ENCODE assay signal across 24 cellular contexts in genomic region chr11:70502677-70503076, GRCh38.
DNase-seq lines count a peak whose midpoint lies in the region; ATAC-seq, FAIRE-seq and TF ChIP-seq lines count a peak whose summit lies in the region.
"Had no signal": no experiment of that assay in that cellular context is flagged by ENCODE, and none has a peak within 500 bp of the region (broad histone marks: within the 10 kb centered on the region; RNA-seq: fewer than 3 reads in every experiment).

No MANE protein-coding gene starts in this region.

- H3K4me2 ChIP-seq in HepG2 (ENCODE audit: low read depth, low read length) (no peak overlapping the region), K562 (ENCODE audit: insufficient read depth, low read length) (no peak overlapping the region)

- H3K9me1 ChIP-seq in K562 (ENCODE audit: control insufficient read depth, insufficient read depth, low read length), result no peaks in the 10 kb centered on the region

- H3K9ac ChIP-seq in HepG2 (ENCODE audit: insufficient read depth, low read depth, low read length), result no peak overlapping the region
- H3K9ac ChIP-seq in K562 (ENCODE audit: insufficient read depth in 1 of 2, low read depth in 2 of 2, low read length in 2 of 2), result no peak overlapping the region
- H3K9ac ChIP-seq: GM23248 had no signal

- H3K79me2 ChIP-seq in HepG2 (ENCODE audit: insufficient read depth, low read length) (no peaks in the 10 kb centered on the region), K562 (ENCODE audit: control insufficient read depth, insufficient read depth, low read length) (no peaks in the 10 kb centered on the region)

- 91% methylated on average over 5 of the region's 11 CpGs for WGBS in right lobe of liver (ENCODE audit: insufficient coverage, low coverage, low lambda C conversion rate, missing lambda C conversion rate)
- WGBS in HepG2 (ENCODE audit: low lambda C conversion rate), result 94% methylated on average over 10 of the region's 11 CpGs
- 0% methylated on average over 9 of the region's 11 CpGs for WGBS in K562 (ENCODE audit: insufficient coverage, low coverage, missing lambda C conversion rate)
- 95 to 97% methylated on average over 11 of the region's 11 CpGs for WGBS in aorta, 2 donors

- ATAC-seq in right lobe of liver, result no peak
- no peak for ATAC-seq in HepG2
- ATAC-seq in K562, result no peak
- no peak for ATAC-seq in aorta (ENCODE audit: low FRiP score)
- no peak for ATAC-seq in GM21786 (IDR thresholded peaks at IDR 0.05; ENCODE audit: unreplicated experiment)
- no peak for ATAC-seq in GM21515 (IDR thresholded peaks at IDR 0.05; ENCODE audit: unreplicated experiment)
- ATAC-seq: activated CD8-positive, alpha-beta T cell treated with anti-CD3 and anti-CD28 coated beads for 36 hours; activated naive CD8-positive, alpha-beta T cell treated with anti-CD3 and anti-CD28 coated beads, Interleukin-2, amount 50 U/mL, for 24 hours; activated T-cell treated with anti-CD3 and anti-CD28 coated beads, Interleukin-2, amount 50 U/mL, for 72 hours; effector memory CD8-positive, alpha-beta T cell; SK-N-SH treated with all-trans-retinoic acid at 6 μM for 48 hours had no signal

- H3K9me3 ChIP-seq in right lobe of liver (no peaks in the 10 kb centered on the region), HepG2 (ENCODE audit: low read length) (no peaks in the 10 kb centered on the region), K562 (replicated peaks; ENCODE audit: control insufficient read depth, insufficient read depth, low read depth, low read length) (no peaks in the 10 kb centered on the region), aorta (ENCODE audit: control insufficient read depth, low read length) (no peaks in the 10 kb centered on the region)
- H3K9me3 ChIP-seq: neutrophil, suprapubic skin had no signal

- no peak overlapping the region for H3K4me3 ChIP-seq in right lobe of liver
- no peak overlapping the region for H3K4me3 ChIP-seq in HepG2 (replicated peaks in 1 of 3; ENCODE audit: insufficient read depth in 1 of 3, low read depth in 2 of 3, low read length in 3 of 3)
- no peak overlapping the region for H3K4me3 ChIP-seq in K562
- H3K4me3 ChIP-seq in aorta (ENCODE audit: low read length in 2 of 2), result no peak overlapping the region
- H3K4me3 ChIP-seq: GM23248, suprapubic skin had no signal

- peak in 2 of 3 donors; percentile 6 to 14 for DNase-seq in right lobe of liver
- DNase-seq in HepG2 (ENCODE audit: low spot score), result no peak
- DNase-seq in NCI-H345 (lab: John Stamatoyannopoulos, UW), result peak; percentile 88
- DNase-seq in K562 (ENCODE audit: extremely low read depth in 1 of 4, low spot score in 3 of 4), result no peak
- DNase-seq in aorta, result peak; percentile 40 to 41
- no peak for DNase-seq in SK-N-DZ (ENCODE audit: low spot score)
- DNase-seq: activated CD8-positive, alpha-beta T cell treated with anti-CD3 and anti-CD28 coated beads for 36 hours; activated naive CD8-positive, alpha-beta T cell treated with anti-CD3 and anti-CD28 coated beads, Interleukin-2, amount 50 U/mL, for 24 hours; activated T-cell treated with anti-CD3 and anti-CD28 coated beads, Interleukin-2, amount 50 U/mL, for 72 hours; central memory CD4-positive, alpha-beta T cell; effector memory CD8-positive, alpha-beta T cell; GM23248; KG1; midbrain; OCI-M1; stimulated activated CD4-positive, alpha-beta T cell treated with anti-CD3 and anti-CD28 coated beads, Interleukin-4, amount 100 ng/mL, for 24 hours; stimulated activated CD8-positive, alpha-beta memory T cell treated with anti-CD3 and anti-CD28 coated beads, Interleukin-4, amount 100 ng/mL, for 48 hours had no signal

- CTCF ChIA-PET in HepG2 (lab: Yijun Ruan, JAX; ENCODE audit: low intra/inter-chr PET ratio, low total read pairs), result no interaction called here
- CTCF ChIA-PET in K562 (lab: Yijun Ruan, JAX; ENCODE audit: low intra/inter-chr PET ratio), result no interaction called here

- TF ChIP-seq EP300 in HepG2 (IDR thresholded peaks at IDR 0.05; ENCODE audit: low read depth in 2 of 2, low read length in 2 of 2) (no peak), HepG2 (CRISPR knock-in tag; IDR thresholded peaks at IDR 0.05; ENCODE audit: borderline replicate concordance) (no peak), K562 (IDR thresholded peaks at IDR 0.05; ENCODE audit: low read length) (no peak)

- H2AFZ ChIP-seq in HepG2 (ENCODE audit: low read length) (no peak overlapping the region), K562 (ENCODE audit: low read depth, low read length) (no peak overlapping the region)
- H2AFZ ChIP-seq: GM23248 had no signal

- H3K27ac ChIP-seq in right lobe of liver (no peak overlapping the region), HepG2 (ENCODE audit: extremely low read length, insufficient read depth, low read length) (no peak overlapping the region), K562 (ENCODE audit: extremely low read depth, low read depth, low read length) (no peak overlapping the region), aorta (ENCODE audit: low read depth in 1 of 2, low read length in 2 of 2) (no peak overlapping the region)
- H3K27ac ChIP-seq: GM23248, neutrophil, suprapubic skin had no signal

- BruUV-seq in HepG2 (replicated peaks; lab: Mats Ljungman, UMichigan), result no TSS peak
- BruUV-seq in K562 (replicated peaks; lab: Mats Ljungman, UMichigan), result no TSS peak

- intact Hi-C loops in right lobe of liver (cut with DNase I) (no loop called here), HepG2 (cut with micrococcal nuclease; ENCODE audit: unreplicated experiment) (no loop called here), K562 (cut with micrococcal nuclease) (no loop called here), aorta (cut with DNase I) (no loop called here)

- no peaks in the 10 kb centered on the region for H3K4me1 ChIP-seq in right lobe of liver
- no peaks in the 10 kb centered on the region for H3K4me1 ChIP-seq in HepG2 (ENCODE audit: insufficient read depth, low read length)
- peaks cover 0 to 3% of the 10 kb centered on the region in 2 experiments; a peak in 1 of 5 replicates for H3K4me1 ChIP-seq in K562 (replicated peaks in 1 of 2; ENCODE audit: control insufficient read depth in 2 of 2, insufficient read depth in 2 of 2, low read length in 2 of 2)
- H3K4me1 ChIP-seq in aorta (ENCODE audit: control insufficient read depth in 1 of 2, insufficient read depth in 2 of 2, low read length in 2 of 2), result no peaks in the 10 kb centered on the region
- H3K4me1 ChIP-seq: suprapubic skin had no signal

- in situ Hi-C loops in HepG2 (cut with HindIII; ENCODE audit: extremely low pct_ligation_motif_present, low pct_unique_long_range_greater_than_20kb) (no loop called here), K562 (cut with MboI) (loop anchor here (25.0 kb wide), 1 partner anchor 560 kb away; no protein-coding TSS in a partner anchor)

- no peak for TF ChIP-seq RAD21 in HepG2 (CRISPR knock-in tag; IDR thresholded peaks at IDR 0.05)
- TF ChIP-seq RAD21 in K562 (CRISPR knock-in tag; conservative IDR thresholded peaks at IDR 0.05 in 1 of 2, IDR thresholded peaks at IDR 0.05 in 1 of 2), result no peak

- TF ChIP-seq CTCF in right lobe of liver (IDR thresholded peaks at IDR 0.05) (no peak), HepG2 (CRISPR knock-in tag; IDR thresholded peaks at IDR 0.05) (no peak), K562 (IDR thresholded peaks at IDR 0.05 in 2 of 3, conservative IDR thresholded peaks at IDR 0.05 in 1 of 3; ENCODE audit: insufficient read depth in 2 of 3, low read depth in 1 of 3, low read length in 3 of 3) (no peak)

- no peak for FAIRE-seq in HepG2 (lab: Jason Lieb, UNC)
- FAIRE-seq in K562 (lab: Jason Lieb, UNC), result no peak
- FAIRE-seq: keratinocyte, TTC549 had no signal

- no peak for TF ChIP-seq POLR2A in right lobe of liver (IDR thresholded peaks at IDR 0.05)
- TF ChIP-seq POLR2A in HepG2 (IDR thresholded peaks at IDR 0.05; ENCODE audit: insufficient read depth in 1 of 2, low read depth in 2 of 2, low read length in 2 of 2), result no peak
- TF ChIP-seq POLR2A in K562 (conservative IDR thresholded peaks at IDR 0.05), result no peak

- no peaks in the 10 kb centered on the region for H3K36me3 ChIP-seq in right lobe of liver
- peaks cover 6 to 32% of the 10 kb centered on the region in 2 experiments; a peak in 4 of 5 replicates for H3K36me3 ChIP-seq in HepG2 (replicated peaks in 1 of 2; ENCODE audit: control insufficient read depth in 1 of 2, insufficient read depth in 2 of 2, low read length in 2 of 2)
- H3K36me3 ChIP-seq in K562 (ENCODE audit: control insufficient read depth, insufficient read depth, low read length), result no peaks in the 10 kb centered on the region
- no peaks in the 10 kb centered on the region for H3K36me3 ChIP-seq in aorta (ENCODE audit: control insufficient read depth in 1 of 2, insufficient read depth in 2 of 2, low read length in 1 of 2)
- H3K36me3 ChIP-seq: neutrophil, suprapubic skin had no signal

- H4K20me1 ChIP-seq in HepG2 (ENCODE audit: insufficient read depth, low read length), result 0 out of 2 replicates have a peak, but pooled peaks cover under 1% of the 10 kb centered on the region
- peaks cover 6% of the 10 kb centered on the region; the same call in 1 of the 2 replicates for H4K20me1 ChIP-seq in K562 (replicated peaks; ENCODE audit: control insufficient read depth, insufficient read depth, low read length)

- POLR2A ChIA-PET in HepG2 (lab: Yijun Ruan, JAX), result no interaction called here
- POLR2A ChIA-PET in K562 (lab: Yijun Ruan, JAX), result no interaction called here

- H3K27me3 ChIP-seq in right lobe of liver (no peaks in the 10 kb centered on the region), HepG2 (ENCODE audit: control insufficient read depth in 1 of 2, insufficient read depth in 2 of 2, low read length in 2 of 2) (no peaks in the 10 kb centered on the region), K562 (ENCODE audit: control insufficient read depth in 2 of 2, insufficient read depth in 2 of 2, low read length in 2 of 2) (peaks cover 32 to 96% of the 10 kb centered on the region in 2 experiments; a peak in 4 of 5 replicates), aorta (ENCODE audit: control insufficient read depth in 1 of 2, insufficient read depth in 2 of 2, low read length in 1 of 2) (no peaks in the 10 kb centered on the region)
- H3K27me3 ChIP-seq: neutrophil, suprapubic skin had no signal

TF ChIP-seq in K562, 482 proteins besides CTCF, POLR2A, EP300 and RAD21:
- TF ChIP-seq PHF20 (IDR thresholded peaks at IDR 0.05; ENCODE audit: partially characterized antibody) (no peak), NFIC (IDR thresholded peaks at IDR 0.05) (peak; percentile 18; the same call in 1 of the 2 replicates), L3MBTL2 (IDR thresholded peaks at IDR 0.05) (no peak)

Comparison
In these comparisons a context has a peak if more than half of its experiments do, and no peak if none do; other contexts are left out.
1. DNase-seq: peak in right lobe of liver (2 of 3), NCI-H345 (single experiment) and aorta (2 of 2); none in HepG2 (single experiment), K562 (0 of 4) and SK-N-DZ (single experiment).